In the genomic region with DNA sequence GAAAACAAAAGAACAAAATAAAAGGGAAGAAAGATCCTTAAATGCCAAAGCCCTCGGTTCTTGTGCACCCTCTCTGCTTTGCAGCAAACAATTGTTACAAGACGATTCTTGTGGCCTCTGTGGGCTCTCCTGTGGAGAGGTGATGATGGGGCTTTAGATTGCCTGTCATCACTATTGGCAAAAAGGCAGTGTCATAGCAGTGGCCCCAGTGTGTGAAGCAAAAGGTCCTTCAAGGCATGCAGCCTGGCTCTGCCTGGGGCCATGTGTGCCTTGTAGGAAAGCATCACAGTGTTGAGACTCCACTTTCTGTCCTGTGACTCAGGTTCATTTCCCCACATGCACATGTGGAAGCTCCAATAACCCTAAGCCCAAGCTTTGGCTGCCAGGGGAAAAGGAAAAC, we compare ENCODE assay signal across 18 cellular contexts.
"Had no signal": no experiment of that assay in that cellular context is flagged by ENCODE, and none has a peak within 500 bp of the region (broad histone marks: within the 10 kb centered on the region; RNA-seq: fewer than 3 reads in every experiment).

No MANE protein-coding gene starts in this region.

- ATAC-seq: activated CD4-positive, alpha-beta T cell treated with anti-CD3 and anti-CD28 coated beads for 36 hours; activated T-cell treated with anti-CD3 and anti-CD28 coated beads, Interleukin-2, amount 50 U/mL, for 4 hours had no signal

- H3K9ac ChIP-seq: parathyroid adenoma had no signal

- H3K27me3 ChIP-seq: left lung, sigmoid colon, upper lobe of left lung had no signal

- DNase-seq: activated B cell treated with CpG ODN at 0.5 μM for 24 hours; activated CD4-positive, alpha-beta T cell treated with anti-CD3 and anti-CD28 coated beads for 36 hours; activated CD4-positive, alpha-beta T cell treated with anti-CD3 and anti-CD28 coated beads, Interleukin-2, amount 50 U/mL, for 4 hours; activated CD8-positive, alpha-beta memory T cell treated with anti-CD3 and anti-CD28 coated beads for 24 hours; activated CD8-positive, alpha-beta memory T cell treated with anti-CD3 and anti-CD28 coated beads, Interleukin-2, amount 50 U/mL, for 48 hours; activated naive CD4-positive, alpha-beta T cell treated with Interleukin-2 at 50 U/mL for 16 hours; activated naive CD8-positive, alpha-beta T cell treated with anti-CD3 and anti-CD28 coated beads for 36 hours; activated T-cell treated with anti-CD3 and anti-CD28 coated beads, Interleukin-2, amount 50 U/mL, for 4 hours; cerebellar nuclear complex; effector CD4-positive, alpha-beta T cell; nephron progenitor cell; stimulated activated CD4-positive, alpha-beta T cell treated with anti-CD3 and anti-CD28 coated beads, Interleukin-4, amount 100 ng/mL, for 1 hour; stimulated activated naive CD4-positive, alpha-beta T cell treated with Interleukin-2 at 50 U/mL for 16 hours; upper lobe of left lung had no signal

- H3K4me3 ChIP-seq: left lung, sigmoid colon, upper lobe of left lung had no signal

- H2AFZ ChIP-seq: parathyroid adenoma had no signal

- FAIRE-seq: endometrium had no signal

- H3K9me3 ChIP-seq: left lung, sigmoid colon, upper lobe of left lung had no signal

- H3K27ac ChIP-seq: left lung, parathyroid adenoma, upper lobe of left lung had no signal

- H3K36me3 ChIP-seq: sigmoid colon, upper lobe of left lung had no signal
